Comparison of ENCODE assay signal across 21 cellular contexts in genomic region chr11:36161572-36161971, GRCh38.
"Had no signal": no experiment of that assay in that cellular context is flagged by ENCODE, and none has a peak within 500 bp of the region (broad histone marks: within the 10 kb centered on the region; RNA-seq: fewer than 3 reads in every experiment).

No MANE protein-coding gene starts in this region.

- H3K9me3 ChIP-seq: MG63, SJSA1 had no signal

- H3K36me3 ChIP-seq: MG63, SJSA1 had no signal

- H3K27me3 ChIP-seq: MG63, SJSA1 had no signal

- H3K27ac ChIP-seq: SJSA1, SK-N-MC had no signal

- H3K4me3 ChIP-seq: MG63, SJSA1, SK-N-MC had no signal

- DNase-seq: KBM-7, MG63, NCI-H1092, NCI-H1105 treated with DMSO at 0.1 percent for 48 hours, NCI-H1436, NCI-H187, NCI-H2029, NCI-H2081 treated with DMSO at 0.1 percent for 48 hours, NCI-H2171, NCI-H226, NCI-H446, NCI-H510A, NCI-H524 treated with DMSO at 0.1 percent for 48 hours, NCI-H69, NCI-H774, Right ventricle myocardium superior, RPMI8226, SIG-M5, SW 1271 had no signal
